8 cellular contexts compared by ENCODE assay signal in genomic region chr16:87602821-87603683, GRCh38.
DNase-seq lines count a peak whose midpoint lies in the region; ATAC-seq lines count a peak whose summit lies in the region.

No MANE protein-coding gene starts in this region.

- no peak overlapping the region for H2AFZ ChIP-seq in ACC112 (ENCODE audit: low read length, unreplicated experiment)

- peaks cover 94% of the 10 kb centered on the region for H3K27me3 ChIP-seq in ACC112 (ENCODE audit: insufficient read depth, low read length)

- no peaks in the 10 kb centered on the region for H3K9me3 Mint-ChIP-seq in activated naive CD8-positive, alpha-beta T cell treated with anti-CD3 and anti-CD28 coated beads, Interleukin-2, amount 50 U/mL, for 24 hours
- no peaks in the 10 kb centered on the region for H3K9me3 Mint-ChIP-seq in memory B cell

- peaks cover 10% of the 10 kb centered on the region for H3K4me1 Mint-ChIP-seq in activated naive CD8-positive, alpha-beta T cell treated with anti-CD3 and anti-CD28 coated beads, Interleukin-2, amount 50 U/mL, for 24 hours
- H3K4me1 Mint-ChIP-seq in memory B cell = peaks cover 3% of the 10 kb centered on the region

- H3K27ac ChIP-seq in ACC112 (ENCODE audit: low read depth, low read length) = no peak overlapping the region

- H3K4me3 ChIP-seq in ACC112 (ENCODE audit: low read depth, low read length) = peak overlapping the region; percentile 37; the same call in 1 of the 2 replicates

- no peak for ATAC-seq in activated naive CD8-positive, alpha-beta T cell treated with anti-CD3 and anti-CD28 coated beads, Interleukin-2, amount 50 U/mL, for 24 hours
- ATAC-seq in memory B cell (ENCODE audit: low read depth) (no peak), HG03039 (IDR thresholded peaks at IDR 0.05; ENCODE audit: unreplicated experiment) (no peak), GM21723 (IDR thresholded peaks at IDR 0.05; ENCODE audit: unreplicated experiment) (no peak)

- no peaks in the 10 kb centered on the region for H3K36me3 ChIP-seq in ACC112 (ENCODE audit: insufficient read depth, low read length)

- peaks cover 69% of the 10 kb centered on the region for H3K27me3 Mint-ChIP-seq in activated naive CD8-positive, alpha-beta T cell treated with anti-CD3 and anti-CD28 coated beads, Interleukin-2, amount 50 U/mL, for 24 hours
- H3K27me3 Mint-ChIP-seq in memory B cell = peaks cover 29% of the 10 kb centered on the region

- peak overlapping the region; percentile 60 for H3K4me3 Mint-ChIP-seq in activated naive CD8-positive, alpha-beta T cell treated with anti-CD3 and anti-CD28 coated beads, Interleukin-2, amount 50 U/mL, for 24 hours
- H3K4me3 Mint-ChIP-seq in memory B cell = peak overlapping the region; percentile 56

- no peaks in the 10 kb centered on the region for H3K79me2 ChIP-seq in ACC112 (ENCODE audit: control insufficient read depth, insufficient read depth, low read length, unreplicated experiment)

- DNase-seq in D341Med (ENCODE audit: low spot score) = peak; percentile 75
- DNase-seq in activated naive CD8-positive, alpha-beta T cell treated with anti-CD3 and anti-CD28 coated beads, Interleukin-2, amount 50 U/mL, for 24 hours = no peak
- DNase-seq in memory B cell (ENCODE audit: low spot score in 2 of 2) = no peak
- DNase-seq in HCEC 1CT = no peak
- DNase-seq in amniotic stem cell (lab: John Stamatoyannopoulos, UW) = no peak

- H3K36me3 Mint-ChIP-seq in activated naive CD8-positive, alpha-beta T cell treated with anti-CD3 and anti-CD28 coated beads, Interleukin-2, amount 50 U/mL, for 24 hours (ENCODE audit: low read depth) = no peaks in the 10 kb centered on the region
- H3K36me3 Mint-ChIP-seq in memory B cell = no peaks in the 10 kb centered on the region

- no peak overlapping the region for H3K27ac Mint-ChIP-seq in activated naive CD8-positive, alpha-beta T cell treated with anti-CD3 and anti-CD28 coated beads, Interleukin-2, amount 50 U/mL, for 24 hours
- H3K27ac Mint-ChIP-seq in memory B cell = no peak overlapping the region

- no peaks in the 10 kb centered on the region for H3K4me1 ChIP-seq in ACC112 (ENCODE audit: control insufficient read depth, insufficient read depth, low read length, unreplicated experiment)
